18 cellular contexts compared by ENCODE assay signal in the genomic region with DNA sequence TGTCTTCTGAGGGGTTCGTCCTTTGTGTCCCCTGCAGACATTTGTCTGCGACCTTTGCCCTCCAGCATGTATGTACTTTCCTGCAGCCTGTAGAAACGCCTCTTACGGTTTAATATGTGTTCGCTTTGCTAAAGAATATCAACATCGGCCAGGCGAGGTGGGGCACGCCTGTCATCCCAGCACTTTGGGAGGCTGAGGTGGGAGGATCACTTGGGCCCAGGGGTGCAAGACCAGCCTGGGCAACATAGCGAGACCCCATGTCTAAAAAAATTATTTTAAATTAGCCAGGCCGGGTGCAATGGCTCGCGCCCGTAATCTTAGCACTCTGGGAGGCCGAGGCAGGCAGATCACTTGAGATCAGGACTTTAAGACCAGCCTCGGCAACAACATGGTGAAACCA.
"Had no signal": no experiment of that assay in that cellular context is flagged by ENCODE, and none has a peak within 500 bp of the region (broad histone marks: within the 10 kb centered on the region; RNA-seq: fewer than 3 reads in every experiment).

No MANE protein-coding gene starts in this region.

- H3K27ac ChIP-seq: coronary artery, esophagus muscularis mucosa, foreskin keratinocyte, gastroesophageal sphincter, heart left ventricle, left lung, lower lobe of right lung had no signal

- H3K4me1 ChIP-seq: esophagus muscularis mucosa, foreskin keratinocyte, gastroesophageal sphincter, left lung, lower lobe of right lung had no signal

- DNase-seq: dermis blood vessel endothelial cell; dorsolateral prefrontal cortex; effector CD4-positive, alpha-beta T cell; effector memory CD4-positive, alpha-beta T cell; foreskin keratinocyte; heart left ventricle; hippocampal formation; left cardiac atrium; left lung; left ventricle myocardium superior; lower lobe of right lung; mesenchymal stem cell; mucosa of descending colon; naive B cell had no signal

- H3K27me3 ChIP-seq: dorsolateral prefrontal cortex, esophagus muscularis mucosa, foreskin keratinocyte, gastroesophageal sphincter, heart left ventricle, left lung had no signal

- H3K9me3 ChIP-seq: esophagus muscularis mucosa, gastroesophageal sphincter, heart left ventricle, left lung, lower lobe of right lung, mucosa of descending colon had no signal

- H3K4me3 Mint-ChIP-seq: mesothelial cell of epicardium, naive B cell had no signal

- H3K4me3 ChIP-seq: coronary artery, dorsolateral prefrontal cortex, esophagus muscularis mucosa, gastroesophageal sphincter, heart left ventricle, left lung, lower lobe of right lung, mucosa of descending colon had no signal

- H3K4me1 Mint-ChIP-seq: mesothelial cell of epicardium had no signal

- H3K27ac Mint-ChIP-seq: mesothelial cell of epicardium had no signal

- H3K9me3 Mint-ChIP-seq: mesothelial cell of epicardium, naive B cell had no signal

- H3K27me3 Mint-ChIP-seq: naive B cell had no signal

- ATAC-seq: foreskin keratinocyte, gastroesophageal sphincter, heart left ventricle, left cardiac atrium, left lung, left ventricle myocardium superior, lower lobe of right lung, mucosa of descending colon had no signal
